ENCODE assay signal across 1 cellular context in genomic region chr1:32927441-32927840, GRCh38.
TF ChIP-seq lines count a peak whose summit lies in the region.

No MANE protein-coding gene starts in this region.

TF ChIP-seq in H1, 55 proteins besides CTCF, POLR2A, EP300 and RAD21:
- no peak for TF ChIP-seq CHD2 (IDR thresholded peaks at IDR 0.05; ENCODE audit: low read length)
- no peak for TF ChIP-seq ZNF274 (IDR thresholded peaks at IDR 0.05; ENCODE audit: borderline replicate concordance, extremely low read depth, low read length)
- TF ChIP-seq, protein P1, sequence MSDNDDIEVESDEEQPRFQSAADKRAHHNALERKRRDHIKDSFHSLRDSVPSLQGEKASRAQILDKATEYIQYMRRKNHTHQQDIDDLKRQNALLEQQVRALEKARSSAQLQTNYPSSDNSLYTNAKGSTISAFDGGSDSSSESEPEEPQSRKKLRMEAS (IDR thresholded peaks at IDR 0.05) = no peak
- TF ChIP-seq EGR1 (IDR thresholded peaks at IDR 0.05; ENCODE audit: borderline replicate concordance, low read depth, low read length) = no peak
- no peak for TF ChIP-seq RFX5 (IDR thresholded peaks at IDR 0.05; ENCODE audit: borderline replicate concordance, low read depth, low read length)
- TF ChIP-seq TAF1 (IDR thresholded peaks at IDR 0.05; ENCODE audit: low read depth, low read length) = no peak
- no peak for TF ChIP-seq RXRA (IDR thresholded peaks at IDR 0.05; ENCODE audit: insufficient read depth, low read depth, low read length)
- TF ChIP-seq, protein P2, sequence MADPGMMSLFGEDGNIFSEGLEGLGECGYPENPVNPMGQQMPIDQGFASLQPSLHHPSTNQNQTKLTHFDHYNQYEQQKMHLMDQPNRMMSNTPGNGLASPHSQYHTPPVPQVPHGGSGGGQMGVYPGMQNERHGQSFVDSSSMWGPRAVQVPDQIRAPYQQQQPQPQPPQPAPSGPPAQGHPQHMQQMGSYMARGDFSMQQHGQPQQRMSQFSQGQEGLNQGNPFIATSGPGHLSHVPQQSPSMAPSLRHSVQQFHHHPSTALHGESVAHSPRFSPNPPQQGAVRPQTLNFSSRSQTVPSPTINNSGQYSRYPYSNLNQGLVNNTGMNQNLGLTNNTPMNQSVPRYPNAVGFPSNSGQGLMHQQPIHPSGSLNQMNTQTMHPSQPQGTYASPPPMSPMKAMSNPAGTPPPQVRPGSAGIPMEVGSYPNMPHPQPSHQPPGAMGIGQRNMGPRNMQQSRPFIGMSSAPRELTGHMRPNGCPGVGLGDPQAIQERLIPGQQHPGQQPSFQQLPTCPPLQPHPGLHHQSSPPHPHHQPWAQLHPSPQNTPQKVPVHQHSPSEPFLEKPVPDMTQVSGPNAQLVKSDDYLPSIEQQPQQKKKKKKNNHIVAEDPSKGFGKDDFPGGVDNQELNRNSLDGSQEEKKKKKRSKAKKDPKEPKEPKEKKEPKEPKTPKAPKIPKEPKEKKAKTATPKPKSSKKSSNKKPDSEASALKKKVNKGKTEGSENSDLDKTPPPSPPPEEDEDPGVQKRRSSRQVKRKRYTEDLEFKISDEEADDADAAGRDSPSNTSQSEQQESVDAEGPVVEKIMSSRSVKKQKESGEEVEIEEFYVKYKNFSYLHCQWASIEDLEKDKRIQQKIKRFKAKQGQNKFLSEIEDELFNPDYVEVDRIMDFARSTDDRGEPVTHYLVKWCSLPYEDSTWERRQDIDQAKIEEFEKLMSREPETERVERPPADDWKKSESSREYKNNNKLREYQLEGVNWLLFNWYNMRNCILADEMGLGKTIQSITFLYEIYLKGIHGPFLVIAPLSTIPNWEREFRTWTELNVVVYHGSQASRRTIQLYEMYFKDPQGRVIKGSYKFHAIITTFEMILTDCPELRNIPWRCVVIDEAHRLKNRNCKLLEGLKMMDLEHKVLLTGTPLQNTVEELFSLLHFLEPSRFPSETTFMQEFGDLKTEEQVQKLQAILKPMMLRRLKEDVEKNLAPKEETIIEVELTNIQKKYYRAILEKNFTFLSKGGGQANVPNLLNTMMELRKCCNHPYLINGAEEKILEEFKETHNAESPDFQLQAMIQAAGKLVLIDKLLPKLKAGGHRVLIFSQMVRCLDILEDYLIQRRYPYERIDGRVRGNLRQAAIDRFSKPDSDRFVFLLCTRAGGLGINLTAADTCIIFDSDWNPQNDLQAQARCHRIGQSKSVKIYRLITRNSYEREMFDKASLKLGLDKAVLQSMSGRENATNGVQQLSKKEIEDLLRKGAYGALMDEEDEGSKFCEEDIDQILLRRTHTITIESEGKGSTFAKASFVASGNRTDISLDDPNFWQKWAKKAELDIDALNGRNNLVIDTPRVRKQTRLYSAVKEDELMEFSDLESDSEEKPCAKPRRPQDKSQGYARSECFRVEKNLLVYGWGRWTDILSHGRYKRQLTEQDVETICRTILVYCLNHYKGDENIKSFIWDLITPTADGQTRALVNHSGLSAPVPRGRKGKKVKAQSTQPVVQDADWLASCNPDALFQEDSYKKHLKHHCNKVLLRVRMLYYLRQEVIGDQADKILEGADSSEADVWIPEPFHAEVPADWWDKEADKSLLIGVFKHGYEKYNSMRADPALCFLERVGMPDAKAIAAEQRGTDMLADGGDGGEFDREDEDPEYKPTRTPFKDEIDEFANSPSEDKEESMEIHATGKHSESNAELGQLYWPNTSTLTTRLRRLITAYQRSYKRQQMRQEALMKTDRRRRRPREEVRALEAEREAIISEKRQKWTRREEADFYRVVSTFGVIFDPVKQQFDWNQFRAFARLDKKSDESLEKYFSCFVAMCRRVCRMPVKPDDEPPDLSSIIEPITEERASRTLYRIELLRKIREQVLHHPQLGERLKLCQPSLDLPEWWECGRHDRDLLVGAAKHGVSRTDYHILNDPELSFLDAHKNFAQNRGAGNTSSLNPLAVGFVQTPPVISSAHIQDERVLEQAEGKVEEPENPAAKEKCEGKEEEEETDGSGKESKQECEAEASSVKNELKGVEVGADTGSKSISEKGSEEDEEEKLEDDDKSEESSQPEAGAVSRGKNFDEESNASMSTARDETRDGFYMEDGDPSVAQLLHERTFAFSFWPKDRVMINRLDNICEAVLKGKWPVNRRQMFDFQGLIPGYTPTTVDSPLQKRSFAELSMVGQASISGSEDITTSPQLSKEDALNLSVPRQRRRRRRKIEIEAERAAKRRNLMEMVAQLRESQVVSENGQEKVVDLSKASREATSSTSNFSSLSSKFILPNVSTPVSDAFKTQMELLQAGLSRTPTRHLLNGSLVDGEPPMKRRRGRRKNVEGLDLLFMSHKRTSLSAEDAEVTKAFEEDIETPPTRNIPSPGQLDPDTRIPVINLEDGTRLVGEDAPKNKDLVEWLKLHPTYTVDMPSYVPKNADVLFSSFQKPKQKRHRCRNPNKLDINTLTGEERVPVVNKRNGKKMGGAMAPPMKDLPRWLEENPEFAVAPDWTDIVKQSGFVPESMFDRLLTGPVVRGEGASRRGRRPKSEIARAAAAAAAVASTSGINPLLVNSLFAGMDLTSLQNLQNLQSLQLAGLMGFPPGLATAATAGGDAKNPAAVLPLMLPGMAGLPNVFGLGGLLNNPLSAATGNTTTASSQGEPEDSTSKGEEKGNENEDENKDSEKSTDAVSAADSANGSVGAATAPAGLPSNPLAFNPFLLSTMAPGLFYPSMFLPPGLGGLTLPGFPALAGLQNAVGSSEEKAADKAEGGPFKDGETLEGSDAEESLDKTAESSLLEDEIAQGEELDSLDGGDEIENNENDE (IDR thresholded peaks at IDR 0.05; ENCODE audit: insufficient replicate concordance, low read length) = no peak
